Comparison of ENCODE assay signal across 2 cellular contexts in genomic region chr14:73720636-73721035, GRCh38.
TF ChIP-seq lines count a peak whose summit lies in the region.

No MANE protein-coding gene starts in this region.

TF ChIP-seq in SK-N-SH treated with all-trans-retinoic acid at 6 μM for 48 hours, 23 proteins besides CTCF, POLR2A, EP300 and RAD21 (continued from another document):
- TF ChIP-seq POU6F1 (CRISPR knock-in tag; IDR thresholded peaks at IDR 0.05; ENCODE audit: borderline replicate concordance, low read depth) (no peak), GLIS3 (CRISPR knock-in tag; IDR thresholded peaks at IDR 0.05) (no peak), PATZ1 (CRISPR knock-in tag; IDR thresholded peaks at IDR 0.05; ENCODE audit: borderline replicate concordance) (no peak), ZFP30 (CRISPR knock-in tag; IDR thresholded peaks at IDR 0.05) (no peak), ARNTL (CRISPR knock-in tag; IDR thresholded peaks at IDR 0.05; ENCODE audit: borderline replicate concordance, low read depth) (no peak), SNAI2 (CRISPR knock-in tag; IDR thresholded peaks at IDR 0.05) (no peak), OSR1 (CRISPR knock-in tag; IDR thresholded peaks at IDR 0.05) (no peak)

TF ChIP-seq in WTC11, 78 proteins besides CTCF, POLR2A, EP300 and RAD21 (continued from another document):
- no peak for TF ChIP-seq ZNF281 (CRISPR knock-in tag; IDR thresholded peaks at IDR 0.05)
- TF ChIP-seq TEAD4 (CRISPR knock-in tag; IDR thresholded peaks at IDR 0.05) = no peak
